ENCODE assay signal across 27 cellular contexts in genomic region chr7:19030280-19030679, GRCh38.
DNase-seq lines count a peak whose midpoint lies in the region; ATAC-seq and TF ChIP-seq lines count a peak whose summit lies in the region.
"Had no signal": no experiment of that assay in that cellular context is flagged by ENCODE, and none has a peak within 500 bp of the region (broad histone marks: within the 10 kb centered on the region; RNA-seq: fewer than 3 reads in every experiment).

No MANE protein-coding gene starts in this region.

- H3K27me3 ChIP-seq in GM23248 (replicated peaks; ENCODE audit: insufficient read depth) (no peaks in the 10 kb centered on the region), adipocyte (replicated peaks; ENCODE audit: control insufficient read depth, insufficient read depth, low read length) (no peaks in the 10 kb centered on the region), hepatocyte (no peaks in the 10 kb centered on the region)
- H3K27me3 ChIP-seq: ascending aorta, transverse colon had no signal

- TF ChIP-seq CTCF in hepatocyte (IDR thresholded peaks at IDR 0.05; ENCODE audit: poor library complexity): no peak

- H3K9me3 ChIP-seq in GM23248 (ENCODE audit: low read depth) (no peaks in the 10 kb centered on the region), adipocyte (ENCODE audit: control insufficient read depth, low read length) (no peaks in the 10 kb centered on the region), hepatocyte (ENCODE audit: low read depth) (no peaks in the 10 kb centered on the region)
- H3K9me3 ChIP-seq: HAP-1, transverse colon had no signal

- H3F3A ChIP-seq in GM23248 (ENCODE audit: insufficient read depth): peaks cover 16% of the 10 kb centered on the region

- H3K4me1 ChIP-seq in GM23248 (ENCODE audit: insufficient read depth) (peaks cover 24% of the 10 kb centered on the region), adipocyte (ENCODE audit: control insufficient read depth, insufficient read depth, low read length) (peaks cover 18% of the 10 kb centered on the region), hepatocyte (ENCODE audit: insufficient read depth) (no peaks in the 10 kb centered on the region)
- H3K4me1 ChIP-seq: ascending aorta, HAP-1, left ventricle myocardium inferior, transverse colon had no signal

- H4K20me1 ChIP-seq in GM23248 (ENCODE audit: insufficient read depth): no peaks in the 10 kb centered on the region
- no peaks in the 10 kb centered on the region for H4K20me1 ChIP-seq in hepatocyte (ENCODE audit: insufficient read depth, poor library complexity, severe bottlenecking)

- H3K27ac ChIP-seq in GM23248 (peak overlapping the region; percentile 46), hepatocyte (no peak overlapping the region)
- H3K27ac ChIP-seq: epithelial cell of prostate, left ventricle myocardium inferior, transverse colon had no signal

- WGBS in GM23248 (ENCODE audit: low coverage in 1 of 2, low lambda C conversion rate in 2 of 2, missing lambda C conversion rate in 2 of 2), 2 experiments: 56 to 71% methylated on average over 2 of the region's 2 CpGs
- WGBS in hepatocyte (ENCODE audit: low lambda C conversion rate, missing lambda C conversion rate): 68% methylated on average over 2 of the region's 2 CpGs

- H3K9me2 ChIP-seq in GM23248 (ENCODE audit: insufficient read depth): no peaks in the 10 kb centered on the region
- H3K9me2 ChIP-seq in hepatocyte (replicated peaks; ENCODE audit: insufficient read depth): no peaks in the 10 kb centered on the region

- no peaks in the 10 kb centered on the region; the same call in 1 of the 2 replicates for H3K79me2 ChIP-seq in GM23248 (ENCODE audit: insufficient read depth)
- H3K79me2 ChIP-seq in hepatocyte: no peaks in the 10 kb centered on the region

- DNase-seq in GM23248 (peak; percentile 62), adipocyte (ENCODE audit: low read depth) (peak; percentile 27), hepatocyte (ENCODE audit: low spot score) (peak; percentile 26), medulla oblongata (ENCODE audit: extremely low spot score) (no peak), NCI-H1048 (lab: John Stamatoyannopoulos, UW) (no peak), kidney glomerular epithelial cell (lab: John Stamatoyannopoulos, UW) (no peak)
- DNase-seq: activated CD4-positive, alpha-beta T cell treated with anti-CD3 and anti-CD28 coated beads for 4 hours; activated naive CD4-positive, alpha-beta T cell treated with anti-CD3 and anti-CD28 coated beads, Interleukin-2, amount 50 U/mL, for 16 hours; cerebellar nuclear complex; DMS53; hippocampal formation; immature natural killer cell; left ventricle myocardium inferior; NCI-H1105; NCI-H1930; NCI-H526 treated with DMSO at 0.1 percent for 48 hours; posterior cingulate gyrus; RPMI8226; stimulated activated CD4-positive, alpha-beta T cell treated with anti-CD3 and anti-CD28 coated beads, Interleukin-15, amount 100 ng/mL, for 24 hours; T-helper 17 cell; transverse colon had no signal

- H3K4me3 ChIP-seq in GM23248 (peak overlapping the region; percentile 16; the same call in 1 of the 2 replicates), adipocyte (ENCODE audit: low read length) (peak overlapping the region; percentile 29), hepatocyte (no peak overlapping the region)
- H3K4me3 ChIP-seq: ascending aorta, GM12878, HAP-1, left ventricle myocardium inferior, transverse colon had no signal

- in situ Hi-C loops in GM23248 (cut with MboI): no loop called here

- H3K36me3 ChIP-seq in GM23248 (ENCODE audit: low read depth) (no peaks in the 10 kb centered on the region; the same call in 1 of the 2 replicates), adipocyte (ENCODE audit: control insufficient read depth, insufficient read depth, low read length, severe bottlenecking) (no peaks in the 10 kb centered on the region), hepatocyte (replicated peaks; ENCODE audit: insufficient read depth, low read depth) (no peaks in the 10 kb centered on the region)
- H3K36me3 ChIP-seq: ascending aorta, HAP-1, left ventricle myocardium inferior, transverse colon had no signal

- H3K4me2 ChIP-seq in GM23248 (ENCODE audit: unreplicated experiment): peak overlapping the region; percentile 29
- H3K4me2 ChIP-seq in hepatocyte: no peak overlapping the region

- no peak for ATAC-seq in GM21526 (IDR thresholded peaks at IDR 0.05; ENCODE audit: low FRiP score, unreplicated experiment)
- ATAC-seq: GM12878, sciatic nerve, T-helper 17 cell had no signal

- H3K9ac ChIP-seq in GM23248 (no peak overlapping the region), adipocyte (ENCODE audit: low read length) (peak overlapping the region; percentile 8)

- H2AFZ ChIP-seq in GM23248 (no peak overlapping the region), hepatocyte (no peak overlapping the region)

Comparison
In these comparisons a context has a peak if more than half of its experiments do, and no peak if none do; other contexts are left out.
1. DNase-seq: peak in GM23248 (single experiment), adipocyte (single experiment) and hepatocyte (single experiment); none in medulla oblongata (single experiment), NCI-H1048 (single experiment) and kidney glomerular epithelial cell (single experiment).